Comparison of ENCODE assay signal across 15 cellular contexts in the genomic region with DNA sequence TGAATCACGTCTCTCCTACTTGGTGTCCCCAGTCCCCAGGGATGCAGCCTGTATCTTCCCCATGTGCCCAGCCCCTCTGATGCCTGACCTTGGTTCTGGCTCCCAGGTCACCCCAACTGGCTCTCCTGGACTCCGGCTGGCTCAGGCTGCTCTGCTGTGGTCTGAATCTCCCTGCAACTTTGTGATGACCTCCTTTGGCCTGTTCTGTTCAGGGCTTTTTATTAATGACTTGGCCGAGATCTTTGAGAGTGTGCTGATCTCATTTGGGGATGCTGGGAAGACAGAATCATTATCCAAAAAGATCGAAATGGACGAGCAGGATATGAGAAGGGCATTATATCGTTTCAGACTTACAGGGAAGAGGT.
A peak's percentile ranks its signal among the peaks of the same experiment; 100 is the strongest.
DNase-seq lines count a peak whose midpoint lies in the region; ATAC-seq and TF ChIP-seq lines count a peak whose summit lies in the region.
"Had no signal": no experiment of that assay in that cellular context is flagged by ENCODE, and none has a peak within 500 bp of the region (broad histone marks: within the 10 kb centered on the region; RNA-seq: fewer than 3 reads in every experiment).

No MANE protein-coding gene starts in this region.

- no peak for TF ChIP-seq POLR2A in heart left ventricle (IDR thresholded peaks at IDR 0.05)

- H3K27ac ChIP-seq in AG04450 (ENCODE audit: low read depth, low read length): peak overlapping the region; percentile 42
- peak overlapping the region; percentile 48 for H3K27ac ChIP-seq in adipose tissue (ENCODE audit: low read depth, low read length)
- H3K27ac ChIP-seq in heart left ventricle: peak overlapping the region in 11 of 12 donors; percentile 9 to 64 (median 44)
- H3K27ac ChIP-seq: right lobe of liver had no signal

- TF ChIP-seq CTCF in AG04450 (IDR thresholded peaks at IDR 0.05; ENCODE audit: low read depth, low read length) (no peak), heart left ventricle (IDR thresholded peaks at IDR 0.05) (no peak)

- peaks cover 0 to 39% (median 5%) of the 10 kb centered on the region in 12 donors for H3K4me1 ChIP-seq in heart left ventricle

- WGBS in adipose tissue, 3 donors: 54 to 84% (median 66%) methylated on average over 6 of the region's 6 CpGs
- 66 to 84% (median 74%) methylated on average over 6 of the region's 6 CpGs for WGBS in heart left ventricle, 4 donors

- H3K27me3 ChIP-seq in AG04450 (ENCODE audit: control insufficient read depth, insufficient read depth, low read length): no peaks in the 10 kb centered on the region
- H3K27me3 ChIP-seq in heart left ventricle: no peaks in the 10 kb centered on the region
- H3K27me3 ChIP-seq: right lobe of liver, stomach had no signal

- no peak overlapping the region for H3K4me3 ChIP-seq in AG04450 (ENCODE audit: low read depth, low read length)
- H3K4me3 ChIP-seq in heart left ventricle: no peak overlapping the region
- H3K4me3 ChIP-seq: right lobe of liver, stomach had no signal

- peak in 2 of 4 donors; percentile 28 to 60 for ATAC-seq in heart left ventricle
- ATAC-seq in sciatic nerve: peak; percentile 58
- no peak for ATAC-seq in HG03045 (IDR thresholded peaks at IDR 0.05; ENCODE audit: unreplicated experiment)
- ATAC-seq in GM21447 (IDR thresholded peaks at IDR 0.05; ENCODE audit: unreplicated experiment): no peak
- ATAC-seq: naive thymus-derived CD4-positive, alpha-beta T cell had no signal

- no peaks in the 10 kb centered on the region for H3K9me3 ChIP-seq in AG04450 (ENCODE audit: control insufficient read depth, insufficient read depth, low read length)
- no peaks in the 10 kb centered on the region for H3K9me3 ChIP-seq in heart left ventricle
- H3K9me3 ChIP-seq: right lobe of liver, stomach had no signal

- CTCF ChIA-PET in AG04450 (lab: Charles Lee): interaction anchor here (1.0 to 1.2 kb wide), 2 partner anchors 64 to 419 kb away, joined by 3 to 4 read pairs; no protein-coding TSS in a partner anchor

- intact Hi-C loops in heart left ventricle (cut with DNase I): loop anchor here in 2 of 10 donors (5.0 kb wide), 1 partner anchor 64 kb away; no protein-coding TSS in a partner anchor
- intact Hi-C loops in sciatic nerve (cut with DNase I): no loop called here

- DNase-seq in AG04450 (ENCODE audit: low read depth, low spot score) (no peak), heart left ventricle (no peak), sciatic nerve (ENCODE audit: low spot score) (no peak), glomerular visceral epithelial cell (ENCODE audit: extremely low spot score) (no peak), middle frontal gyrus (ENCODE audit: extremely low spot score, low spot score) (no peak)
- DNase-seq: activated T-cell treated with anti-CD3 and anti-CD28 coated beads, Interleukin-2, amount 50 U/mL, for 48 hours; KG1; naive thymus-derived CD4-positive, alpha-beta T cell; NCI-H1417; NCI-H446; stomach had no signal

- POLR2A ChIA-PET in AG04450 (lab: Yijun Ruan, JAX): no interaction called here

- H3K36me3 ChIP-seq in heart left ventricle: peaks cover 0 to 99% (median 59%) of the 10 kb centered on the region in 9 donors
